In the genomic region with DNA sequence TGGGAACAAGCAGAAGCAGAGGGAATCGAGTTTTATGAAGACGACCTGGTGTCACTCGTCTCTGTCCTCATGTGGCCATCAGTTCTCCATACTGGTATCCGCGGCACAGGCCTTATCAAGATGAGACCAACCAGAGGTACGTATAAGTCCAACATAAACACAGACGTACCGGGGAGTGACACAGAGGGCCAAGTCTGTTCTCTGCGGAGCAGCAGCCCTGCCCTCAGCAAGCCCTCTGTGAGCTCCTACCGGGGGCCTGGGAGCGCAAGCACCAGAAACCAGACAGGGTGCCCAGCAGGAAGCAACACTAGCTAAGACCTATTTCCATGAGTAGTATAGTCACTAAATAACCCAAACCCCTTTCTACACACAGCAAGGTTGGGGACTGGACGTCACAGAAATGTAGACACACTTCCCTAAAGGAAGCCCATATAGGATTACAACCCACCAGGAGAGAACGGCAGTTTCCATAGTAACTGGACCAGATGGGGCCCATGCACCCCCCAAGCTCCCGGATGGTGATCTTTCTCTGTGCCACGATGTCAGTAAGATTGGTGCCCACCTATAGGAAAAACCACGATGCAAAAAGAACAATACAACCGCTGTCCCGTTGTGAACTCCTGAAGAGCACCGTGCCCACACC, we compare ENCODE assay signal across 8 cellular contexts. TPM values are rescaled to one million over a fixed set of nuclear protein-coding genes. Genes with fewer than 3 reads are reported as not detected.
DNase-seq lines count a peak whose midpoint lies in the region; ATAC-seq, FAIRE-seq and TF ChIP-seq lines count a peak whose summit lies in the region.

No MANE protein-coding gene starts in this region.

- peak overlapping the region; percentile 30 for H3K27ac Mint-ChIP-seq in activated naive CD4-positive, alpha-beta T cell treated with anti-CD3 and anti-CD28 coated beads, Interleukin-2, amount 50 U/mL, for 24 hours
- H3K27ac Mint-ChIP-seq in activated naive CD4-positive, alpha-beta T cell treated with anti-CD3 and anti-CD28 coated beads, Interleukin-2, amount 50 U/mL, for 72 hours = peak overlapping the region; percentile 91 to 93
- H3K27ac Mint-ChIP-seq in type B pancreatic cell = peak overlapping the region; percentile 90

- FAIRE-seq in urothelium cell line (lab: Jason Lieb, UNC) = no peak

- DNase-seq in activated naive CD4-positive, alpha-beta T cell treated with Interleukin-2 at 50 U/mL for 16 hours = no peak
- no peak for DNase-seq in activated naive CD4-positive, alpha-beta T cell treated with anti-CD3 and anti-CD28 coated beads, Interleukin-2, amount 50 U/mL, for 72 hours (ENCODE audit: low spot score in 2 of 2)
- DNase-seq in left kidney (ENCODE audit: low read depth, low spot score) (peak; percentile 60), type B pancreatic cell (ENCODE audit: extremely low spot score, unreplicated experiment) (no peak), urothelium cell line (ENCODE audit: low spot score) (no peak), NCI-H1417 treated with DMSO at 0.1 percent for 48 hours (lab: John Stamatoyannopoulos, UW) (no peak)
- no peak for DNase-seq in activated CD8-positive, alpha-beta memory T cell treated with anti-CD3 and anti-CD28 coated beads, Interleukin-2, amount 50 U/mL, for 4 hours

- H3K4me1 Mint-ChIP-seq in activated naive CD4-positive, alpha-beta T cell treated with anti-CD3 and anti-CD28 coated beads, Interleukin-2, amount 50 U/mL, for 24 hours = peaks cover 39% of the 10 kb centered on the region
- H3K4me1 Mint-ChIP-seq in type B pancreatic cell (ENCODE audit: unreplicated experiment) = peaks cover 14% of the 10 kb centered on the region

- peak overlapping the region; percentile 94 for H3K4me3 Mint-ChIP-seq in activated naive CD4-positive, alpha-beta T cell treated with anti-CD3 and anti-CD28 coated beads, Interleukin-2, amount 50 U/mL, for 24 hours
- H3K4me3 Mint-ChIP-seq in type B pancreatic cell = peak overlapping the region; percentile 95

- no peak for TF ChIP-seq CTCF in type B pancreatic cell (conservative IDR thresholded peaks at IDR 0.05)

- H3K36me3 Mint-ChIP-seq in activated naive CD4-positive, alpha-beta T cell treated with anti-CD3 and anti-CD28 coated beads, Interleukin-2, amount 50 U/mL, for 24 hours = peaks cover 7% of the 10 kb centered on the region
- H3K36me3 Mint-ChIP-seq in activated naive CD4-positive, alpha-beta T cell treated with anti-CD3 and anti-CD28 coated beads, Interleukin-2, amount 50 U/mL, for 72 hours = peaks cover 7 to 23% of the 10 kb centered on the region in 2 donors
- peaks cover 4% of the 10 kb centered on the region for H3K36me3 Mint-ChIP-seq in type B pancreatic cell

- H3K27me3 Mint-ChIP-seq in activated naive CD4-positive, alpha-beta T cell treated with anti-CD3 and anti-CD28 coated beads, Interleukin-2, amount 50 U/mL, for 24 hours = no peaks in the 10 kb centered on the region
- H3K27me3 Mint-ChIP-seq in type B pancreatic cell = no peaks in the 10 kb centered on the region

- no peaks in the 10 kb centered on the region for H3K9me3 Mint-ChIP-seq in activated naive CD4-positive, alpha-beta T cell treated with anti-CD3 and anti-CD28 coated beads, Interleukin-2, amount 50 U/mL, for 24 hours
- no peaks in the 10 kb centered on the region for H3K9me3 Mint-ChIP-seq in activated naive CD4-positive, alpha-beta T cell treated with anti-CD3 and anti-CD28 coated beads, Interleukin-2, amount 50 U/mL, for 72 hours
- H3K9me3 Mint-ChIP-seq in type B pancreatic cell = no peaks in the 10 kb centered on the region

- ATAC-seq in activated naive CD4-positive, alpha-beta T cell treated with anti-CD3 and anti-CD28 coated beads, Interleukin-2, amount 50 U/mL, for 72 hours = no peak

RNA-seq across cellular contexts. Expression of gene ARL16, which starts 0.9 kb away (rescaled TPM):
- total RNA-seq in activated naive CD4-positive, alpha-beta T cell treated with anti-CD3 and anti-CD28 coated beads, Interleukin-2, amount 50 U/mL, for 72 hours = 10 to 100 TPM; 12.6 to 30.6 TPM
- 41.5 and 47.2 TPM in 2 replicates for total RNA-seq in type B pancreatic cell (ENCODE audit: low replicate concordance)

RNA-seq across cellular contexts. Expression of gene HGS, which starts 1.1 kb away (rescaled TPM):
- 100 to 1,000 TPM; 111 to 168 TPM for total RNA-seq in activated naive CD4-positive, alpha-beta T cell treated with anti-CD3 and anti-CD28 coated beads, Interleukin-2, amount 50 U/mL, for 72 hours
- 115 and 119 TPM in 2 replicates for total RNA-seq in type B pancreatic cell (ENCODE audit: low replicate concordance)

RNA-seq across cellular contexts. Expression of gene CCDC137, which starts 16.1 kb away (rescaled TPM):
- 10 to 100 TPM; 35.0 to 38.7 TPM for total RNA-seq in activated naive CD4-positive, alpha-beta T cell treated with anti-CD3 and anti-CD28 coated beads, Interleukin-2, amount 50 U/mL, for 72 hours
- 27.5 and 32.1 TPM in 2 replicates for total RNA-seq in type B pancreatic cell (ENCODE audit: low replicate concordance)

RNA-seq across cellular contexts. Expression of gene OXLD1, which starts 16.3 kb away (rescaled TPM):
- 10 to 100 TPM; 20.1 to 43.7 TPM for total RNA-seq in activated naive CD4-positive, alpha-beta T cell treated with anti-CD3 and anti-CD28 coated beads, Interleukin-2, amount 50 U/mL, for 72 hours
- total RNA-seq in type B pancreatic cell (ENCODE audit: low replicate concordance) = 24.0 and 28.1 TPM in 2 replicates

RNA-seq across cellular contexts. Expression of gene MRPL12, which starts 20.5 kb away (rescaled TPM):
- 100 to 1,000 TPM in 1 of 2 donors, 10 to 100 TPM in 1; 61.8 to 105 TPM for total RNA-seq in activated naive CD4-positive, alpha-beta T cell treated with anti-CD3 and anti-CD28 coated beads, Interleukin-2, amount 50 U/mL, for 72 hours
- 87.9 and 107 TPM in 2 replicates for total RNA-seq in type B pancreatic cell (ENCODE audit: low replicate concordance)

Comparison
In these comparisons a context has a peak if more than half of its experiments do, and no peak if none do; other contexts are left out.
1. H3K27ac Mint-ChIP-seq: peak in every context shown above with its lines; median percentile 92 in activated naive CD4-positive, alpha-beta T cell treated with anti-CD3 and anti-CD28 coated beads, Interleukin-2, amount 50 U/mL, for 72 hours; 90 in type B pancreatic cell; 30 in activated naive CD4-positive, alpha-beta T cell treated with anti-CD3 and anti-CD28 coated beads, Interleukin-2, amount 50 U/mL, for 24 hours.